ENCODE assay signal across 22 cellular contexts in the genomic region with DNA sequence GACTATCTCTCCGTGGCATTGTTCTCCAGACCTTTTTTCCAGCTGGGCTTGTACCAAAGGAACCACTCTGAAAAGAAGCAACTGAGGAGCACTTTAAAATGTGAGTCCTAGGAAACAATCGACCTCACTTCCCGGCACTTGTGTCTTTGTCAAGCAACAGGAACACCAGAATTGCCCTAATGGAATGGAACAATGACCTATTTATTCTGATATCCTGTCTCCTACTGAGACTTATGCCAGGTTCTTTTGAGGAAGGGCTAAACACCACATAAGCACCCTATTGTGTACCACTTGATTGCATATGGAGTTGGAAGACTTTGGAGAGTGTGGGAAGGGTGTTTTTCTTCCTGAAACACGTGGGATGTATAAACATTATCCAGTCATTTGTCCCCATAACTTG. TPM values are rescaled to one million over a fixed set of nuclear protein-coding genes. Genes with fewer than 3 reads are reported as not detected.
DNase-seq lines count a peak whose midpoint lies in the region; ATAC-seq, FAIRE-seq and TF ChIP-seq lines count a peak whose summit lies in the region.
"Had no signal": no experiment of that assay in that cellular context is flagged by ENCODE, and none has a peak within 500 bp of the region (broad histone marks: within the 10 kb centered on the region; RNA-seq: fewer than 3 reads in every experiment).

No MANE protein-coding gene starts in this region.

- no peak overlapping the region for H4K91ac ChIP-seq in mesenchymal stem cell (ENCODE audit: low read length)

- no peak for TF ChIP-seq CTCF in Caco-2 (IDR thresholded peaks at IDR 0.05; ENCODE audit: insufficient read depth in 1 of 2, low read depth in 1 of 2, low read length in 1 of 2, severe bottlenecking in 1 of 2, unreplicated experiment in 1 of 2)
- TF ChIP-seq CTCF in astrocyte (IDR thresholded peaks at IDR 0.05; ENCODE audit: insufficient read depth, low read depth, low read length): no peak

- H2AFZ ChIP-seq in astrocyte (ENCODE audit: low read depth, low read length): peak overlapping the region; percentile 45
- H2AFZ ChIP-seq in mesenchymal stem cell (ENCODE audit: low read depth, low read length): no peak overlapping the region

- H3K14ac ChIP-seq in mesenchymal stem cell (ENCODE audit: low read length in 2 of 2): no peak overlapping the region

- POLR2A ChIA-PET in Caco-2 (lab: Charles Lee): no interaction called here

- DNase-seq in Caco-2: no peak
- DNase-seq in astrocyte (ENCODE audit: low read depth): no peak
- no peak for DNase-seq in mesenchymal stem cell
- no peak for DNase-seq in HCEC 1CT
- no peak for DNase-seq in activated CD8-positive, alpha-beta memory T cell treated with anti-CD3 and anti-CD28 coated beads for 24 hours
- DNase-seq: activated naive CD8-positive, alpha-beta T cell treated with anti-CD3 and anti-CD28 coated beads, Interleukin-2, amount 10 ng/mL, durations not matched to agents 7 days and 5 days; brain microvascular endothelial cell; lower lobe of right lung; naive B cell; NCI-H524 treated with DMSO at 0.1 percent for 48 hours; posterior cingulate gyrus; small intestine; stimulated activated CD4-positive, alpha-beta T cell treated with anti-CD3 and anti-CD28 coated beads, Interleukin-4, amount 100 ng/mL, for 4 hours had no signal

- no peak overlapping the region for H2BK5ac ChIP-seq in mesenchymal stem cell (ENCODE audit: low read depth, low read length, poor library complexity, severe bottlenecking)

- no TSS peak for BruUV-seq in Caco-2 (replicated peaks; lab: Mats Ljungman, UMichigan)

- FAIRE-seq in astrocyte (lab: Jason Lieb, UNC): no peak
- FAIRE-seq: GM19239, small intestine had no signal

- WGBS in mesenchymal stem cell: 92% methylated on average over 3 of the region's 4 CpGs

- no peak overlapping the region for H3K4me2 ChIP-seq in astrocyte (ENCODE audit: low read length)
- no peak overlapping the region for H3K4me2 ChIP-seq in mesenchymal stem cell (ENCODE audit: low read length, poor library complexity, severe bottlenecking)
- H3K4me2 ChIP-seq: KMS-11 had no signal

- no peaks in the 10 kb centered on the region for H3K79me1 ChIP-seq in mesenchymal stem cell (replicated peaks; ENCODE audit: low read length, poor library complexity, severe bottlenecking)

- H3K4me1 ChIP-seq in Caco-2 (0 out of 2 replicates have a peak, but pooled peaks cover 11% of the 10 kb centered on the region), HUES6 (ENCODE audit: control insufficient read depth, insufficient read depth, low read length) (peaks cover 46% of the 10 kb centered on the region), astrocyte (ENCODE audit: insufficient read depth, low read length) (peaks cover 7% of the 10 kb centered on the region), mesenchymal stem cell (ENCODE audit: control insufficient read depth, insufficient read depth, low read depth, low read length) (peaks cover 2% of the 10 kb centered on the region)
- H3K4me1 ChIP-seq: lower lobe of right lung had no signal

- H3K4me3 ChIP-seq in Caco-2 (ENCODE audit: low read depth, low read length) (no peak overlapping the region), HUES6 (ENCODE audit: low read depth, low read length) (no peak overlapping the region), astrocyte (ENCODE audit: insufficient read depth, low read depth, low read length) (no peak overlapping the region), mesenchymal stem cell (ENCODE audit: insufficient read depth in 1 of 2, low read depth in 1 of 2, low read length in 2 of 2) (no peak overlapping the region)
- H3K4me3 ChIP-seq: gastroesophageal sphincter, lower lobe of right lung had no signal

- CTCF ChIA-PET in Caco-2 (lab: Charles Lee): no interaction called here

- no peaks in the 10 kb centered on the region for H4K20me1 ChIP-seq in astrocyte (ENCODE audit: insufficient read depth, low read length)

- peak overlapping the region; percentile 83 for H3K27ac ChIP-seq in HUES6 (ENCODE audit: low read depth, low read length)
- no peak overlapping the region for H3K27ac ChIP-seq in astrocyte (ENCODE audit: low read depth, low read length)
- no peak overlapping the region for H3K27ac ChIP-seq in mesenchymal stem cell (ENCODE audit: low read length, poor library complexity, severe bottlenecking)
- H3K27ac ChIP-seq: brain microvascular endothelial cell, KMS-11, lower lobe of right lung had no signal

- no peaks in the 10 kb centered on the region for H3K9me3 ChIP-seq in Caco-2
- no peaks in the 10 kb centered on the region for H3K9me3 ChIP-seq in HUES6 (ENCODE audit: control insufficient read depth, insufficient read depth, low read depth, low read length)
- peaks cover 2% of the 10 kb centered on the region for H3K9me3 ChIP-seq in astrocyte (ENCODE audit: insufficient read depth, low read depth, low read length)
- no peaks in the 10 kb centered on the region for H3K9me3 ChIP-seq in mesenchymal stem cell (ENCODE audit: control insufficient read depth, low read length)
- H3K9me3 ChIP-seq: gastroesophageal sphincter, lower lobe of right lung had no signal

- no peak overlapping the region for H3K23ac ChIP-seq in mesenchymal stem cell (ENCODE audit: low read length in 2 of 2)

- H3K4ac ChIP-seq in mesenchymal stem cell (ENCODE audit: low read depth in 1 of 2, low read length in 2 of 2): no peak overlapping the region

- no peaks in the 10 kb centered on the region for H3K36me3 ChIP-seq in Caco-2 (ENCODE audit: control insufficient read depth, insufficient read depth, low read length)
- H3K36me3 ChIP-seq in HUES6 (ENCODE audit: control insufficient read depth, insufficient read depth, low read length): no peaks in the 10 kb centered on the region
- H3K36me3 ChIP-seq in astrocyte (ENCODE audit: insufficient read depth, low read length): no peaks in the 10 kb centered on the region
- H3K36me3 ChIP-seq in mesenchymal stem cell (ENCODE audit: control insufficient read depth in 1 of 2, insufficient read depth in 2 of 2, low read depth in 1 of 2, low read length in 2 of 2): no peaks in the 10 kb centered on the region
- H3K36me3 ChIP-seq: brain microvascular endothelial cell, gastroesophageal sphincter, lower lobe of right lung had no signal

- H3K9me3 Mint-ChIP-seq in Caco-2 (ENCODE audit: unreplicated experiment): peaks cover 15% of the 10 kb centered on the region
- no peaks in the 10 kb centered on the region for H3K9me3 Mint-ChIP-seq in astrocyte (ENCODE audit: unreplicated experiment)
- H3K9me3 Mint-ChIP-seq: naive B cell; T-helper 2 cell treated with Interferon-gamma antibody and Interleukin-4, amounts not matched to agents 5 μg/mL and 100 μg/mL, for 36 hours had no signal

- H3K9ac ChIP-seq in HUES6 (ENCODE audit: low read length): peak overlapping the region; percentile 38
- H3K9ac ChIP-seq in astrocyte (ENCODE audit: low read length): no peak overlapping the region
- H3K9ac ChIP-seq in mesenchymal stem cell (ENCODE audit: low read length): peak overlapping the region; percentile 22
- H3K9ac ChIP-seq: KMS-11 had no signal

- H3K36me3 Mint-ChIP-seq in Caco-2 (ENCODE audit: insufficient read depth, unreplicated experiment): no peaks in the 10 kb centered on the region
- no peaks in the 10 kb centered on the region for H3K36me3 Mint-ChIP-seq in astrocyte (ENCODE audit: low read depth, unreplicated experiment)
- H3K36me3 Mint-ChIP-seq: activated naive CD8-positive, alpha-beta T cell treated with anti-CD3 and anti-CD28 coated beads, Interleukin-2, amount 10 ng/mL, durations not matched to agents 7 days and 5 days; naive B cell had no signal

- no peak for ATAC-seq in HG03139 (IDR thresholded peaks at IDR 0.05; ENCODE audit: unreplicated experiment)
- ATAC-seq in esophagus mucosa: no peak
- ATAC-seq: activated CD4-positive, CD25-positive, alpha-beta regulatory T cell treated with anti-CD3 and anti-CD28 coated beads, Interleukin-2, amount 50 U/mL, for 24 hours; gastroesophageal sphincter; HCT116 had no signal

- no peak overlapping the region for H2BK15ac ChIP-seq in mesenchymal stem cell (ENCODE audit: low read depth, poor library complexity, severe bottlenecking)

- no peak overlapping the region for H4K8ac ChIP-seq in mesenchymal stem cell (ENCODE audit: low read length)

- intact Hi-C loops in Caco-2 (cut with micrococcal nuclease; ENCODE audit: unreplicated experiment): no loop called here

- H2BK120ac ChIP-seq in mesenchymal stem cell (ENCODE audit: low read depth, low read length): no peak overlapping the region

- no peak overlapping the region for H3K18ac ChIP-seq in mesenchymal stem cell (ENCODE audit: low read depth in 1 of 2, low read length in 2 of 2)

- H2BK12ac ChIP-seq in mesenchymal stem cell (ENCODE audit: low read length in 2 of 2): no peak overlapping the region

- no peaks in the 10 kb centered on the region for H3K27me3 Mint-ChIP-seq in Caco-2 (ENCODE audit: insufficient read depth, unreplicated experiment)
- H3K27me3 Mint-ChIP-seq in astrocyte (ENCODE audit: low read depth, unreplicated experiment): no peaks in the 10 kb centered on the region
- H3K27me3 Mint-ChIP-seq: activated naive CD8-positive, alpha-beta T cell treated with anti-CD3 and anti-CD28 coated beads, Interleukin-2, amount 10 ng/mL, durations not matched to agents 7 days and 5 days; naive B cell had no signal

- H3K27me3 ChIP-seq in Caco-2 (replicated peaks; ENCODE audit: control insufficient read depth, insufficient read depth, low read length): no peaks in the 10 kb centered on the region
- no peaks in the 10 kb centered on the region for H3K27me3 ChIP-seq in HUES6 (ENCODE audit: control insufficient read depth, insufficient read depth, low read length)
- H3K27me3 ChIP-seq in astrocyte (ENCODE audit: insufficient read depth, low read length): no peaks in the 10 kb centered on the region
- no peaks in the 10 kb centered on the region for H3K27me3 ChIP-seq in mesenchymal stem cell (ENCODE audit: control insufficient read depth in 1 of 2, insufficient read depth in 1 of 2, low read length in 2 of 2)
- H3K27me3 ChIP-seq: brain microvascular endothelial cell, gastroesophageal sphincter had no signal

- H3K27ac Mint-ChIP-seq in Caco-2 (ENCODE audit: unreplicated experiment) (peak overlapping the region; percentile 58), astrocyte (ENCODE audit: unreplicated experiment) (no peak overlapping the region)
- H3K27ac Mint-ChIP-seq: activated naive CD8-positive, alpha-beta T cell treated with anti-CD3 and anti-CD28 coated beads, Interleukin-2, amount 10 ng/mL, durations not matched to agents 7 days and 5 days; T-helper 2 cell treated with Interferon-gamma antibody and Interleukin-4, amounts not matched to agents 5 μg/mL and 100 μg/mL, for 36 hours had no signal

- peaks cover 37% of the 10 kb centered on the region for H3K4me1 Mint-ChIP-seq in Caco-2 (ENCODE audit: low read depth, unreplicated experiment)
- peaks cover 12% of the 10 kb centered on the region for H3K4me1 Mint-ChIP-seq in astrocyte (ENCODE audit: low read depth, unreplicated experiment)

- no peaks in the 10 kb centered on the region for H3K79me2 ChIP-seq in astrocyte (ENCODE audit: insufficient read depth, low read length)

- H3K4me3 Mint-ChIP-seq in Caco-2 (ENCODE audit: unreplicated experiment) (no peak overlapping the region), astrocyte (ENCODE audit: unreplicated experiment) (no peak overlapping the region)
- H3K4me3 Mint-ChIP-seq: activated naive CD8-positive, alpha-beta T cell treated with anti-CD3 and anti-CD28 coated beads, Interleukin-2, amount 10 ng/mL, durations not matched to agents 7 days and 5 days; T-helper 2 cell treated with Interferon-gamma antibody and Interleukin-4, amounts not matched to agents 5 μg/mL and 100 μg/mL, for 36 hours had no signal

- no peak overlapping the region for H2AK5ac ChIP-seq in mesenchymal stem cell (ENCODE audit: low read length, severe bottlenecking)

RNA-seq across cellular contexts. Expression of gene TGFBR2, which starts 56.8 kb away (rescaled TPM):
- 40.5 and 41.9 TPM in 2 replicates for total RNA-seq in Caco-2 (2022)
- 39.9 and 44.1 TPM in 2 replicates for total RNA-seq in astrocyte
- polyA plus RNA-seq in mesenchymal stem cell (2013, experiment 1 of 2): 195 TPM
- 202 TPM for polyA plus RNA-seq in mesenchymal stem cell (2013, experiment 2 of 2)
- 14.6 TPM for total RNA-seq in esophagus mucosa
